In the genomic region with DNA sequence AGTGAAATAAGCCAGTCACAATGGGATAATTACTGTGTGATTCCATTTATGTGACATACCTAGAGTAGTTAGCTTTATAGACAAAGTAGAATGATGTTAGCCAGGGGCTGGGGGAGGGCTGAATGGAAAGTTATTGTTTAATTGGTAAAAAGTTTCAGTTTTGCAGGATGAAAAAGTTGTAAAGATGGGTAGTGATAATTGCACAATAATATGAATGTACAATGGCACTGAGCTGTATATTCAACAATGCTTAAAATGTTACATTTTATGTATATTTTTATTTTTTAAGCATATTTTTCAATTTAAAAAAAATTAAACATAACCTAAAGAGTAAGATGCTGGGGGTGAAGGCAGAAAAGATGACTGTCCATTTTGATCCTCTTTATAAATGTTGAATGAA, we compare ENCODE assay signal across 2 cellular contexts.
TF ChIP-seq lines count a peak whose summit lies in the region.

No MANE protein-coding gene starts in this region.

TF ChIP-seq in IMR-90, 13 proteins besides CTCF, POLR2A, EP300 and RAD21:
- TF ChIP-seq CEBPB (IDR thresholded peaks at IDR 0.05; ENCODE audit: low read depth, low read length) (peak; percentile 50; the same call in 1 of the 2 replicates), MAFK (IDR thresholded peaks at IDR 0.05; ENCODE audit: low read depth, low read length) (no peak)

TF ChIP-seq in K562, 482 proteins besides CTCF, POLR2A, EP300 and RAD21:
- TF ChIP-seq HDGF (IDR thresholded peaks at IDR 0.05) (no peak), DPF2 (IDR thresholded peaks at IDR 0.05) (no peak), CEBPG (CRISPR knock-in tag; IDR thresholded peaks at IDR 0.05) (no peak), CEBPG (tag; conservative IDR thresholded peaks at IDR 0.05 in 1 of 2, IDR thresholded peaks at IDR 0.05 in 1 of 2) (peak in 1 of 2 experiments; percentile 48; a peak in 2 of 4 replicates), CEBPB (tag; IDR thresholded peaks at IDR 0.05) (peak; percentile 53; the same call in 1 of the 2 replicates), PCBP2 (IDR thresholded peaks at IDR 0.05; ENCODE audit: low read depth, low read length, poor library complexity, severe bottlenecking) (no peak)
